In the genomic region with DNA sequence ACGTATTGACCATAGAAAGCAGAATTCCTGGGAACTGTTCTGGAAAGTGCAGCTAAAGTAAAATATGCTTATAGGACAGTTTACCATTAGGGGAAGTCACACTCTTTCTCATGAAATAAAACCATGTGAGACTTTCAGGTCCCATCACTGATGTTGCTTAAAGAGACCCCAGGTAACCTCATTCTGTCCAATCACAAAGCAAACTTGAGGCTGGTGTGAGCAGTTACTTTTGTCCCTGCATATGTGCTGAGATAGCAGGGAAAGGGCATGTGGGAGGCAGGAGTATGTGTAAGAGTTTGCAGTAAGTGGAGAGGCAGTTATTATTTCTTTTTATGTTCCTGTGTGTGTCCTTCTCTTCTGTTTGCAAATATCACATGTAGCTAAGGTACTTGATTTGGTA, we compare ENCODE assay signal across 1 cellular context.
TF ChIP-seq lines count a peak whose summit lies in the region.

No MANE protein-coding gene starts in this region.

TF ChIP-seq in GM23338, 12 proteins besides CTCF, POLR2A, EP300 and RAD21 (continued from another document):
- TF ChIP-seq ZNF462 (CRISPR knock-in tag; IDR thresholded peaks at IDR 0.05) (no peak), STAT1 (IDR thresholded peaks at IDR 0.05; ENCODE audit: unreplicated experiment) (no peak), EZH2 (IDR thresholded peaks at IDR 0.05; ENCODE audit: low read depth, unreplicated experiment) (no peak), JUNB (IDR thresholded peaks at IDR 0.05; ENCODE audit: unreplicated experiment) (no peak)
- TF ChIP-seq, protein P1, sequence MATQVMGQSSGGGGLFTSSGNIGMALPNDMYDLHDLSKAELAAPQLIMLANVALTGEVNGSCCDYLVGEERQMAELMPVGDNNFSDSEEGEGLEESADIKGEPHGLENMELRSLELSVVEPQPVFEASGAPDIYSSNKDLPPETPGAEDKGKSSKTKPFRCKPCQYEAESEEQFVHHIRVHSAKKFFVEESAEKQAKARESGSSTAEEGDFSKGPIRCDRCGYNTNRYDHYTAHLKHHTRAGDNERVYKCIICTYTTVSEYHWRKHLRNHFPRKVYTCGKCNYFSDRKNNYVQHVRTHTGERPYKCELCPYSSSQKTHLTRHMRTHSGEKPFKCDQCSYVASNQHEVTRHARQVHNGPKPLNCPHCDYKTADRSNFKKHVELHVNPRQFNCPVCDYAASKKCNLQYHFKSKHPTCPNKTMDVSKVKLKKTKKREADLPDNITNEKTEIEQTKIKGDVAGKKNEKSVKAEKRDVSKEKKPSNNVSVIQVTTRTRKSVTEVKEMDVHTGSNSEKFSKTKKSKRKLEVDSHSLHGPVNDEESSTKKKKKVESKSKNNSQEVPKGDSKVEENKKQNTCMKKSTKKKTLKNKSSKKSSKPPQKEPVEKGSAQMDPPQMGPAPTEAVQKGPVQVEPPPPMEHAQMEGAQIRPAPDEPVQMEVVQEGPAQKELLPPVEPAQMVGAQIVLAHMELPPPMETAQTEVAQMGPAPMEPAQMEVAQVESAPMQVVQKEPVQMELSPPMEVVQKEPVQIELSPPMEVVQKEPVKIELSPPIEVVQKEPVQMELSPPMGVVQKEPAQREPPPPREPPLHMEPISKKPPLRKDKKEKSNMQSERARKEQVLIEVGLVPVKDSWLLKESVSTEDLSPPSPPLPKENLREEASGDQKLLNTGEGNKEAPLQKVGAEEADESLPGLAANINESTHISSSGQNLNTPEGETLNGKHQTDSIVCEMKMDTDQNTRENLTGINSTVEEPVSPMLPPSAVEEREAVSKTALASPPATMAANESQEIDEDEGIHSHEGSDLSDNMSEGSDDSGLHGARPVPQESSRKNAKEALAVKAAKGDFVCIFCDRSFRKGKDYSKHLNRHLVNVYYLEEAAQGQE (IDR thresholded peaks at IDR 0.05; ENCODE audit: unreplicated experiment): no peak
